In genomic region chr1:156506450-156506849, GRCh38 we compare ENCODE assay signal across 12 cellular contexts.
DNase-seq lines count a peak whose midpoint lies in the region; ATAC-seq and TF ChIP-seq lines count a peak whose summit lies in the region.
"Had no signal": no experiment of that assay in that cellular context is flagged by ENCODE, and none has a peak within 500 bp of the region (broad histone marks: within the 10 kb centered on the region; RNA-seq: fewer than 3 reads in every experiment).

No MANE protein-coding gene starts in this region.

- no peak overlapping the region for H3K4me3 ChIP-seq in Loucy (ENCODE audit: low read length, poor library complexity, severe bottlenecking)
- no peak overlapping the region for H3K4me3 ChIP-seq in coronary artery
- H3K4me3 ChIP-seq: GM23338 had no signal

- H3K27me3 ChIP-seq in Loucy (ENCODE audit: insufficient read depth, low read length, poor library complexity, severe bottlenecking): no peaks in the 10 kb centered on the region
- H3K27me3 ChIP-seq: suprapubic skin had no signal

- H3K4me1 Mint-ChIP-seq in T-helper 2 cell treated with Interferon-gamma antibody and Interleukin-4, amounts not matched to agents 5 μg/mL and 100 μg/mL, for 36 hours (ENCODE audit: low read depth): peaks cover 57% of the 10 kb centered on the region
- H3K4me1 Mint-ChIP-seq in stimulated activated memory B cell treated with anti-CD40 and anti-IgM and Interleukin-4, amounts not matched to agents 10 μg/mL and 1 μg/mL and 100 μg/mL, for 72 hours: peaks cover 62% of the 10 kb centered on the region

- peak overlapping the region; percentile 82 for H3K4me2 ChIP-seq in Loucy (ENCODE audit: low read depth, low read length, poor library complexity, severe bottlenecking)
- H3K4me2 ChIP-seq: GM23338 had no signal

- no peaks in the 10 kb centered on the region for H3K9me3 ChIP-seq in Loucy (ENCODE audit: insufficient read depth, low read depth, low read length)
- H3K9me3 ChIP-seq: suprapubic skin had no signal

- H4K20me1 ChIP-seq in Loucy (ENCODE audit: insufficient read depth, low read length, poor library complexity, severe bottlenecking): no peaks in the 10 kb centered on the region

- no peak for DNase-seq in T-helper 2 cell treated with Interferon-gamma antibody and Interleukin-4, amounts not matched to agents 5 μg/mL and 100 μg/mL, for 36 hours (ENCODE audit: low spot score)
- DNase-seq in T-helper 2 cell: no peak
- no peak for DNase-seq in coronary artery (ENCODE audit: low spot score)
- no peak for DNase-seq in stimulated activated naive CD4-positive, alpha-beta T cell treated with Interleukin-2 at 50 U/mL for 16 hours (lab: John Stamatoyannopoulos, UW)
- no peak for DNase-seq in head of caudate nucleus
- DNase-seq: OCI-M1; stimulated activated CD4-positive, alpha-beta T cell treated with anti-CD3 and anti-CD28 coated beads, Interleukin-4, amount 100 ng/mL, for 24 hours had no signal

- peak overlapping the region; percentile 97 to 100 for H3K27ac ChIP-seq in coronary artery

- peaks cover 17% of the 10 kb centered on the region; the same call in 1 of the 2 replicates for H3K79me2 ChIP-seq in Loucy (ENCODE audit: insufficient read depth, low read length)

- H3K4me1 ChIP-seq in Loucy (ENCODE audit: insufficient read depth, low read length, poor library complexity, severe bottlenecking): peaks cover 60% of the 10 kb centered on the region

- no peak for ATAC-seq in stimulated activated memory B cell treated with anti-CD40 and anti-IgM and Interleukin-4, amounts not matched to agents 10 μg/mL and 1 μg/mL and 100 μg/mL, for 72 hours
- ATAC-seq in GM21447 (IDR thresholded peaks at IDR 0.05; ENCODE audit: unreplicated experiment): no peak
- ATAC-seq: GM23338 had no signal

- no peaks in the 10 kb centered on the region for H3K9me3 Mint-ChIP-seq in T-helper 2 cell treated with Interferon-gamma antibody and Interleukin-4, amounts not matched to agents 5 μg/mL and 100 μg/mL, for 36 hours
- H3K9me3 Mint-ChIP-seq in stimulated activated memory B cell treated with anti-CD40 and anti-IgM and Interleukin-4, amounts not matched to agents 10 μg/mL and 1 μg/mL and 100 μg/mL, for 72 hours: no peaks in the 10 kb centered on the region

- TF ChIP-seq CTCF in Loucy (conservative IDR thresholded peaks at IDR 0.05; ENCODE audit: low read length) (no peak), coronary artery (IDR thresholded peaks at IDR 0.05) (no peak)

- H2AFZ ChIP-seq in Loucy (ENCODE audit: low read length): no peak overlapping the region
- H2AFZ ChIP-seq: GM23338 had no signal

- no peaks in the 10 kb centered on the region for H3K9me2 ChIP-seq in Loucy (replicated peaks; ENCODE audit: low read depth, low read length)

- H3K4me3 Mint-ChIP-seq in T-helper 2 cell treated with Interferon-gamma antibody and Interleukin-4, amounts not matched to agents 5 μg/mL and 100 μg/mL, for 36 hours: peak overlapping the region; percentile 78
- no peak overlapping the region for H3K4me3 Mint-ChIP-seq in stimulated activated memory B cell treated with anti-CD40 and anti-IgM and Interleukin-4, amounts not matched to agents 10 μg/mL and 1 μg/mL and 100 μg/mL, for 72 hours

- H3K36me3 Mint-ChIP-seq in T-helper 2 cell treated with Interferon-gamma antibody and Interleukin-4, amounts not matched to agents 5 μg/mL and 100 μg/mL, for 36 hours (ENCODE audit: low read depth): no peaks in the 10 kb centered on the region
- no peaks in the 10 kb centered on the region for H3K36me3 Mint-ChIP-seq in stimulated activated memory B cell treated with anti-CD40 and anti-IgM and Interleukin-4, amounts not matched to agents 10 μg/mL and 1 μg/mL and 100 μg/mL, for 72 hours

- H3F3A ChIP-seq in Loucy (ENCODE audit: low read depth): peaks cover 5% of the 10 kb centered on the region; the same call in 1 of the 2 replicates

- intact Hi-C loops in head of caudate nucleus (cut with DNase I): loop anchor here (5.0 kb wide), 1 partner anchor 96 kb away; the partner anchor contains the start of gene GPATCH4

- peak overlapping the region; percentile 12 for H3K27ac Mint-ChIP-seq in T-helper 2 cell treated with Interferon-gamma antibody and Interleukin-4, amounts not matched to agents 5 μg/mL and 100 μg/mL, for 36 hours
- H3K27ac Mint-ChIP-seq in stimulated activated memory B cell treated with anti-CD40 and anti-IgM and Interleukin-4, amounts not matched to agents 10 μg/mL and 1 μg/mL and 100 μg/mL, for 72 hours: peak overlapping the region; percentile 98
- H3K27ac Mint-ChIP-seq: GM23338 had no signal

- H3K36me3 ChIP-seq in Loucy (ENCODE audit: insufficient read depth, low read length): no peaks in the 10 kb centered on the region
- H3K36me3 ChIP-seq: suprapubic skin had no signal

- no peaks in the 10 kb centered on the region for H3K27me3 Mint-ChIP-seq in T-helper 2 cell treated with Interferon-gamma antibody and Interleukin-4, amounts not matched to agents 5 μg/mL and 100 μg/mL, for 36 hours (ENCODE audit: low read depth)
- no peaks in the 10 kb centered on the region for H3K27me3 Mint-ChIP-seq in stimulated activated memory B cell treated with anti-CD40 and anti-IgM and Interleukin-4, amounts not matched to agents 10 μg/mL and 1 μg/mL and 100 μg/mL, for 72 hours

- no peak overlapping the region for H3K9ac ChIP-seq in Loucy (ENCODE audit: low read depth, low read length, poor library complexity, severe bottlenecking)
